18 cellular contexts compared by ENCODE assay signal in genomic region chr6:34723203-34723602, GRCh38. TPM values are rescaled to one million over a fixed set of nuclear protein-coding genes. Genes with fewer than 3 reads are reported as not detected.
DNase-seq lines count a peak whose midpoint lies in the region; ATAC-seq, FAIRE-seq and TF ChIP-seq lines count a peak whose summit lies in the region.
"Had no signal": no experiment of that assay in that cellular context is flagged by ENCODE, and none has a peak within 500 bp of the region (broad histone marks: within the 10 kb centered on the region; RNA-seq: fewer than 3 reads in every experiment).

No MANE protein-coding gene starts in this region.

- no peak for FAIRE-seq in HepG2 (lab: Jason Lieb, UNC)
- FAIRE-seq: D721Med, endothelial cell of umbilical vein had no signal

- peaks cover 6% of the 10 kb centered on the region for H3K9me3 Mint-ChIP-seq in WTC11

- TF ChIP-seq RAD21 in HepG2 (CRISPR knock-in tag; IDR thresholded peaks at IDR 0.05) = no peak

- DNase-seq in HepG2 (ENCODE audit: low spot score) = peak; percentile 55
- DNase-seq in right lobe of liver = no peak
- DNase-seq in WTC11 (ENCODE audit: low spot score) = no peak
- DNase-seq in hepatic stellate cell (ENCODE audit: low spot score) = peak; percentile 11
- DNase-seq in posterior cingulate gyrus = no peak
- no peak for DNase-seq in stimulated activated CD4-positive, alpha-beta T cell treated with anti-CD3 and anti-CD28 coated beads, Interleukin-15, amount 100 ng/mL, for 24 hours
- DNase-seq: activated naive CD4-positive, alpha-beta T cell treated with anti-CD3 and anti-CD28 coated beads for 36 hours; central memory CD4-positive, alpha-beta T cell; Karpas-422; NCI-H2029 treated with DMSO at 0.1 percent for 48 hours; ovary had no signal

- no peaks in the 10 kb centered on the region for H4K20me1 ChIP-seq in HepG2 (ENCODE audit: insufficient read depth, low read length)

- POLR2A ChIA-PET in HepG2 (lab: Yijun Ruan, JAX) (no interaction called here), WTC11 (lab: Charles Lee) (no interaction called here)

- TF ChIP-seq CTCF in HepG2 (CRISPR knock-in tag; IDR thresholded peaks at IDR 0.05) (no peak), right lobe of liver (IDR thresholded peaks at IDR 0.05) (no peak), WTC11 (IDR thresholded peaks at IDR 0.05) (no peak)

- H2AFZ ChIP-seq in HepG2 (ENCODE audit: low read length) = peak overlapping the region; percentile 62

- H3K4me3 Mint-ChIP-seq in WTC11 = no peak overlapping the region
- H3K4me3 Mint-ChIP-seq: activated naive CD4-positive, alpha-beta T cell treated with anti-CD3 and anti-CD28 coated beads for 36 hours had no signal

- H3K4me2 ChIP-seq in HepG2 (ENCODE audit: low read depth, low read length) = peak overlapping the region; percentile 53

- H3K27me3 ChIP-seq in HepG2 (ENCODE audit: control insufficient read depth in 1 of 2, insufficient read depth in 2 of 2, low read length in 2 of 2) (no peaks in the 10 kb centered on the region), right lobe of liver (no peaks in the 10 kb centered on the region)
- H3K27me3 ChIP-seq: ovary had no signal

- H3K27me3 Mint-ChIP-seq in WTC11 (ENCODE audit: low read depth) = no peaks in the 10 kb centered on the region; the same call in 1 of the 2 replicates

- TF ChIP-seq POLR2A in HepG2 (IDR thresholded peaks at IDR 0.05; ENCODE audit: insufficient read depth in 1 of 2, low read depth in 2 of 2, low read length in 2 of 2) = no peak
- no peak for TF ChIP-seq POLR2A in right lobe of liver (IDR thresholded peaks at IDR 0.05)

- H3K9me3 ChIP-seq in HepG2 (ENCODE audit: low read length) = 0 out of 2 replicates have a peak, but pooled peaks cover 6% of the 10 kb centered on the region
- no peaks in the 10 kb centered on the region for H3K9me3 ChIP-seq in right lobe of liver
- H3K9me3 ChIP-seq: ovary, thoracic aorta had no signal

- H3K4me3 ChIP-seq in HepG2 (replicated peaks in 1 of 3; ENCODE audit: insufficient read depth in 1 of 3, low read depth in 2 of 3, low read length in 3 of 3) (no peak overlapping the region; a peak in 1 of 6 replicates), right lobe of liver (no peak overlapping the region)
- H3K4me3 ChIP-seq: ovary, SK-N-MC, thoracic aorta had no signal

- H3K27ac ChIP-seq in HepG2 (ENCODE audit: extremely low read length, insufficient read depth, low read length) (peak overlapping the region; percentile 9), right lobe of liver (no peak overlapping the region)
- H3K27ac ChIP-seq: ovary, SK-N-MC, thoracic aorta, VCaP had no signal

- CTCF ChIA-PET in HepG2 (lab: Yijun Ruan, JAX; ENCODE audit: low intra/inter-chr PET ratio, low total read pairs) (no interaction called here), WTC11 (lab: Charles Lee) (no interaction called here)

- intact Hi-C loops in HepG2 (cut with micrococcal nuclease; ENCODE audit: unreplicated experiment) = no loop called here
- intact Hi-C loops in right lobe of liver (cut with DNase I) = no loop called here
- intact Hi-C loops in posterior cingulate gyrus (cut with DNase I) = no loop called here

- TF ChIP-seq EP300 in HepG2 (IDR thresholded peaks at IDR 0.05; ENCODE audit: low read depth in 2 of 2, low read length in 2 of 2) (no peak), HepG2 (CRISPR knock-in tag; IDR thresholded peaks at IDR 0.05; ENCODE audit: borderline replicate concordance) (no peak)

- H3K4me1 ChIP-seq in HepG2 (ENCODE audit: insufficient read depth, low read length) (peaks cover 33% of the 10 kb centered on the region), right lobe of liver (no peaks in the 10 kb centered on the region)

- peak overlapping the region; percentile 89 for H3K27ac Mint-ChIP-seq in WTC11
- H3K27ac Mint-ChIP-seq: activated naive CD4-positive, alpha-beta T cell treated with anti-CD3 and anti-CD28 coated beads for 36 hours had no signal

- peaks cover 27% of the 10 kb centered on the region for H3K4me1 Mint-ChIP-seq in WTC11

- H3K36me3 ChIP-seq in HepG2 (replicated peaks in 1 of 2; ENCODE audit: control insufficient read depth in 1 of 2, insufficient read depth in 2 of 2, low read length in 2 of 2) (no peaks in the 10 kb centered on the region), right lobe of liver (no peaks in the 10 kb centered on the region)
- H3K36me3 ChIP-seq: ovary, thoracic aorta had no signal

- BruUV-seq in HepG2 (replicated peaks; lab: Mats Ljungman, UMichigan) = no TSS peak

- 5% methylated on average over 2 of the region's 2 CpGs for WGBS in HepG2 (ENCODE audit: low lambda C conversion rate)
- WGBS in right lobe of liver (ENCODE audit: insufficient coverage, low coverage, low lambda C conversion rate, missing lambda C conversion rate) = 49% methylated on average over 2 of the region's 2 CpGs

- no peak overlapping the region for H3K9ac ChIP-seq in HepG2 (ENCODE audit: insufficient read depth, low read depth, low read length)

- peaks cover 5% of the 10 kb centered on the region; the same call in 1 of the 2 replicates for H3K36me3 Mint-ChIP-seq in WTC11

- ATAC-seq in HepG2 (peak; percentile 47), right lobe of liver (no peak), WTC11 (peak; percentile 36; the same call in 1 of the 2 replicates), esophagus mucosa (no peak), GM19452 (IDR thresholded peaks at IDR 0.05; ENCODE audit: unreplicated experiment) (no peak)

- in situ Hi-C loops in HepG2 (cut with HindIII; ENCODE audit: extremely low pct_ligation_motif_present, low pct_unique_long_range_greater_than_20kb) = no loop called here

- no peaks in the 10 kb centered on the region for H3K79me2 ChIP-seq in HepG2 (ENCODE audit: insufficient read depth, low read length)

TF ChIP-seq in HepG2, 621 proteins besides CTCF, POLR2A, EP300 and RAD21 (continues in another document):
- TF ChIP-seq SOX13 (IDR thresholded peaks at IDR 0.05) = no peak
- 0 out of 4 replicates have a peak, but pooled peaks of 1 of the 2 experiments have one; percentile 5 for TF ChIP-seq SOX13 (CRISPR knock-in tag; conservative IDR thresholded peaks at IDR 0.05 in 1 of 2, IDR thresholded peaks at IDR 0.05 in 1 of 2)

TF ChIP-seq in WTC11, 78 proteins besides CTCF, POLR2A, EP300 and RAD21 (continues in another document):
- TF ChIP-seq ZNF138 (CRISPR knock-in tag; conservative IDR thresholded peaks at IDR 0.05) (no peak), ZNF671 (CRISPR knock-in tag; IDR thresholded peaks at IDR 0.05) (no peak), NR2C2 (CRISPR knock-in tag; IDR thresholded peaks at IDR 0.05) (no peak)

RNA-seq across cellular contexts. Expression of gene ILRUN, which starts 26.6 kb away (rescaled TPM):
- total RNA-seq in HepG2 (2016; rRNA removed; fragmentation: Illumina TruSeq; extraction: Trizol) (66.6 and 90.8 TPM in 2 replicates), right lobe of liver (10 to 100 TPM; 55.5 to 89.1 (median 67.1) TPM), WTC11 (2021) (60.4 to 75.5 TPM (median 63.9 TPM) in 3 replicates), esophagus mucosa (49.0 TPM)
- 20.3 and 22.0 TPM in 2 replicates for total RNA-seq in HepG2 (2016; cell fraction: cytosol; rRNA removed; fragmentation: Illumina TruSeq; extraction: Trizol; ENCODE audit: low read depth)
- 66.5 and 79.2 TPM in 2 replicates for total RNA-seq in HepG2 (2016; cell fraction: insoluble cytoplasmic fraction; rRNA removed; fragmentation: Illumina TruSeq; extraction: Trizol)
- total RNA-seq in HepG2 (2016; cell fraction: membrane; rRNA removed; fragmentation: Illumina TruSeq; extraction: Trizol) = 93.9 and 107 TPM in 2 replicates
- total RNA-seq in HepG2 (2016; cell fraction: nucleus; rRNA removed; fragmentation: Illumina TruSeq; extraction: Trizol) = 37.4 and 39.5 TPM in 2 replicates
- polyA plus RNA-seq in HepG2 (2011; rRNA removed) = 45.5 and 50.6 TPM in 2 replicates
- polyA plus RNA-seq in HepG2 (2011; cell fraction: cytosol; rRNA removed) = 39.2 and 46.8 TPM in 2 replicates
- 18.1 and 22.0 TPM in 2 replicates for polyA plus RNA-seq in HepG2 (2011; cell fraction: nucleus; rRNA removed)
- 76.7 and 76.9 TPM in 2 replicates for polyA plus RNA-seq in HepG2 (2012)
- polyA plus RNA-seq in HepG2 (2016; cell fraction: cytosol; fragmentation: Illumina TruSeq; extraction: Trizol; ENCODE audit: low read depth) = 23.8 and 24.6 TPM in 2 replicates
- polyA plus RNA-seq in HepG2 (2016; cell fraction: insoluble cytoplasmic fraction; fragmentation: Illumina TruSeq; extraction: Trizol; ENCODE audit: low read depth) = 79.1 and 86.9 TPM in 2 replicates
- polyA plus RNA-seq in HepG2 (2016; cell fraction: membrane; fragmentation: Illumina TruSeq; extraction: Trizol; ENCODE audit: low read depth) = 82.0 and 93.2 TPM in 2 replicates
- polyA plus RNA-seq in HepG2 (2016; cell fraction: nucleus; fragmentation: Illumina TruSeq; extraction: Trizol; ENCODE audit: insufficient read depth, low read depth) = 42.3 and 46.6 TPM in 2 replicates
- polyA minus RNA-seq in HepG2 (2011; rRNA and poly(A)+ RNA removed; ENCODE audit: low replicate concordance) = 122 and 124 TPM in 2 replicates
- polyA minus RNA-seq in HepG2 (2011; cell fraction: cytosol; rRNA and poly(A)+ RNA removed) = 45.1 and 48.4 TPM in 2 replicates
- 27.2 and 30.5 TPM in 2 replicates for polyA minus RNA-seq in HepG2 (2011; cell fraction: nucleus; rRNA and poly(A)+ RNA removed)

RNA-seq across cellular contexts. Expression of gene SNRPC, which starts 34.1 kb away (rescaled TPM):
- total RNA-seq in HepG2 (2016; rRNA removed; fragmentation: Illumina TruSeq; extraction: Trizol) = 291 and 370 TPM in 2 replicates
- 161 and 169 TPM in 2 replicates for total RNA-seq in HepG2 (2016; cell fraction: cytosol; rRNA removed; fragmentation: Illumina TruSeq; extraction: Trizol; ENCODE audit: low read depth)
- 295 and 368 TPM in 2 replicates for total RNA-seq in HepG2 (2016; cell fraction: insoluble cytoplasmic fraction; rRNA removed; fragmentation: Illumina TruSeq; extraction: Trizol)
- total RNA-seq in HepG2 (2016; cell fraction: membrane; rRNA removed; fragmentation: Illumina TruSeq; extraction: Trizol) = 135 and 139 TPM in 2 replicates
- total RNA-seq in HepG2 (2016; cell fraction: nucleus; rRNA removed; fragmentation: Illumina TruSeq; extraction: Trizol) = 91.8 and 101 TPM in 2 replicates
- polyA plus RNA-seq in HepG2 (2011; rRNA removed) = 212 and 226 TPM in 2 replicates
- polyA plus RNA-seq in HepG2 (2011; cell fraction: cytosol; rRNA removed) = 294 and 326 TPM in 2 replicates
- 83.3 and 97.3 TPM in 2 replicates for polyA plus RNA-seq in HepG2 (2011; cell fraction: nucleus; rRNA removed)
- 181 and 228 TPM in 2 replicates for polyA plus RNA-seq in HepG2 (2012)
- polyA plus RNA-seq in HepG2 (2016; cell fraction: cytosol; fragmentation: Illumina TruSeq; extraction: Trizol; ENCODE audit: low read depth) = 220 TPM in 2 replicates
- 479 and 482 TPM in 2 replicates for polyA plus RNA-seq in HepG2 (2016; cell fraction: insoluble cytoplasmic fraction; fragmentation: Illumina TruSeq; extraction: Trizol; ENCODE audit: low read depth)
- 152 TPM in 2 replicates for polyA plus RNA-seq in HepG2 (2016; cell fraction: membrane; fragmentation: Illumina TruSeq; extraction: Trizol; ENCODE audit: low read depth)
- polyA plus RNA-seq in HepG2 (2016; cell fraction: nucleus; fragmentation: Illumina TruSeq; extraction: Trizol; ENCODE audit: insufficient read depth, low read depth) = 204 and 206 TPM in 2 replicates
- polyA minus RNA-seq in HepG2 (2011; rRNA and poly(A)+ RNA removed; ENCODE audit: low replicate concordance) = 113 and 123 TPM in 2 replicates
- polyA minus RNA-seq in HepG2 (2011; cell fraction: cytosol; rRNA and poly(A)+ RNA removed) = 55.6 and 55.7 TPM in 2 replicates
- 29.7 and 31.5 TPM in 2 replicates for polyA minus RNA-seq in HepG2 (2011; cell fraction: nucleus; rRNA and poly(A)+ RNA removed)
- total RNA-seq in right lobe of liver = 10 to 100 TPM; 29.6 to 61.3 (median 33.3) TPM
- 182 to 194 TPM (median 191 TPM) in 3 replicates for total RNA-seq in WTC11 (2021)
- total RNA-seq in esophagus mucosa = 63.4 TPM

Comparison
In these comparisons a context has a peak if more than half of its experiments do, and no peak if none do; other contexts are left out.
1. ATAC-seq: peak in HepG2 (single experiment) and WTC11 (single experiment); none in right lobe of liver (0 of 4), esophagus mucosa (single experiment) and GM19452 (single experiment).
2. DNase-seq: peak in HepG2 (single experiment) and hepatic stellate cell (single experiment); none in right lobe of liver (0 of 3), WTC11 (single experiment), posterior cingulate gyrus (0 of 10) and stimulated activated CD4-positive, alpha-beta T cell treated with anti-CD3 and anti-CD28 coated beads, Interleukin-15, amount 100 ng/mL, for 24 hours (single experiment).